8 cellular contexts compared by ENCODE assay signal in genomic region chr5:15105799-15106393, GRCh38.
DNase-seq lines count a peak whose midpoint lies in the region; ATAC-seq, FAIRE-seq and TF ChIP-seq lines count a peak whose summit lies in the region.

No MANE protein-coding gene starts in this region.

- H3K4me3 ChIP-seq in A549, result no peak overlapping the region
- no peak overlapping the region for H3K4me3 ChIP-seq in HCT116 (replicated peaks in 1 of 2; ENCODE audit: low read depth in 1 of 2, low read length in 2 of 2)
- no peak overlapping the region for H3K4me3 ChIP-seq in SJCRH30
- H3K4me3 ChIP-seq in upper lobe of right lung, result no peak overlapping the region

- 26% methylated on average over 2 of the region's 2 CpGs for WGBS in A549 (ENCODE audit: missing lambda C conversion rate)

- TF ChIP-seq CTCF in A549 (IDR thresholded peaks at IDR 0.05) (peak; percentile 65), GM10248 (IDR thresholded peaks at IDR 0.05; ENCODE audit: control extremely low read depth, extremely low read depth, low read depth, missing control alignments) (peak; percentile 79), HCT116 (IDR thresholded peaks at IDR 0.05 in 2 of 3, conservative IDR thresholded peaks at IDR 0.05 in 1 of 3; ENCODE audit: borderline replicate concordance in 1 of 3, insufficient read depth in 1 of 3, low read depth in 2 of 3, low read length in 2 of 3) (peak; percentile 16 to 79 (median 75); a peak in 5 of 6 replicates), upper lobe of right lung (IDR thresholded peaks at IDR 0.05) (peak; percentile 80)

- no peaks in the 10 kb centered on the region for H3K9me2 ChIP-seq in HCT116 (ENCODE audit: insufficient read depth)

- intact Hi-C loops in HCT116 (cut with micrococcal nuclease), result loop anchor here (5.0 kb wide), 2 partner anchors 716 to 1351 kb away; no protein-coding TSS in a partner anchor
- intact Hi-C loops in upper lobe of right lung (cut with DNase I), result no loop called here

- H3K27me3 ChIP-seq in HCT116 (ENCODE audit: insufficient read depth, low read length) (no peaks in the 10 kb centered on the region), SJCRH30 (no peaks in the 10 kb centered on the region), upper lobe of right lung (no peaks in the 10 kb centered on the region)

- no peak overlapping the region for H2AFZ ChIP-seq in HCT116 (ENCODE audit: low read depth, low read length, poor library complexity, severe bottlenecking)

- no peaks in the 10 kb centered on the region for H3K36me3 ChIP-seq in HCT116 (ENCODE audit: control insufficient read depth in 1 of 2, insufficient read depth in 2 of 2, low read length in 2 of 2)
- H3K36me3 ChIP-seq in SJCRH30, result no peaks in the 10 kb centered on the region
- H3K36me3 ChIP-seq in upper lobe of right lung, result no peaks in the 10 kb centered on the region

- TF ChIP-seq POLR2A in A549 (IDR thresholded peaks at IDR 0.05; ENCODE audit: low read length) (no peak), HCT116 (IDR thresholded peaks at IDR 0.05; ENCODE audit: borderline replicate concordance, extremely low read depth, insufficient read depth, insufficient read length) (no peak)

- TF ChIP-seq RAD21 in A549 (conservative IDR thresholded peaks at IDR 0.05 in 1 of 2, IDR thresholded peaks at IDR 0.05 in 1 of 2), result peak; percentile 54 to 59; a peak in 4 of 5 replicates
- TF ChIP-seq RAD21 in HCT116 (IDR thresholded peaks at IDR 0.05; ENCODE audit: low read depth), result peak; percentile 47

- no TSS peak for BruUV-seq in HCT116 (replicated peaks; lab: Mats Ljungman, UMichigan)

- CTCF ChIA-PET in A549 (lab: Yijun Ruan, JAX), result interaction anchor here (0.5 to 3.6 kb wide), 11 partner anchors 9 to 889 kb away, joined by 3 to 19 read pairs (median 3); no protein-coding TSS in a partner anchor
- CTCF ChIA-PET in GM10248 (lab: Yijun Ruan, JAX), result interaction anchor here (0.6 to 2.9 kb wide), 27 partner anchors 9 to 1353 kb away, joined by 3 to 15 read pairs (median 3); no protein-coding TSS in a partner anchor
- CTCF ChIA-PET in HCT116 (lab: Charles Lee), result interaction anchor here (1.0 to 1.5 kb wide), 3 partner anchors 9 to 1350 kb away, joined by 5 to 7 read pairs (median 6); no protein-coding TSS in a partner anchor

- no peak overlapping the region for H3K4me2 ChIP-seq in A549
- no peak overlapping the region for H3K4me2 ChIP-seq in HCT116 (ENCODE audit: low read length)

- no peaks in the 10 kb centered on the region for H4K20me1 ChIP-seq in HCT116 (ENCODE audit: insufficient read depth)

- DNase-seq in A549 (ENCODE audit: low read depth in 1 of 2, low spot score in 1 of 2) (peak; percentile 46 to 64), GM10248 (ENCODE audit: extremely low spot score) (peak; percentile 43), HCT116 (ENCODE audit: low read depth, low spot score) (peak; percentile 22), LHCN-M2 (ENCODE audit: low read depth) (peak; percentile 57), SJCRH30 (peak; percentile 14 to 63), dermis microvascular lymphatic vessel endothelial cell (ENCODE audit: low read depth in 2 of 2) (peak; percentile 27 to 60), lung microvascular endothelial cell (ENCODE audit: low read depth in 2 of 2) (peak; percentile 66 to 67), upper lobe of right lung (no peak)

- H3K27ac ChIP-seq in A549 (no peak overlapping the region), HCT116 (ENCODE audit: low read depth, low read length) (no peak overlapping the region), SJCRH30 (no peak overlapping the region), upper lobe of right lung (no peak overlapping the region)

- H3K9ac ChIP-seq in HCT116 (ENCODE audit: low read length), result no peak overlapping the region

- RAD21 ChIA-PET in HCT116 (lab: Charles Lee; ENCODE audit: low non-redundant PET in 1 of 2, low total read pairs in 2 of 2, uncharacterized antibody in 2 of 2, unreplicated experiment in 2 of 2), result no interaction called here

- H3K4me1 ChIP-seq in A549 (no peaks in the 10 kb centered on the region), HCT116 (ENCODE audit: control insufficient read depth in 1 of 2, insufficient read depth in 2 of 2, low read length in 2 of 2) (no peaks in the 10 kb centered on the region), SJCRH30 (no peaks in the 10 kb centered on the region), upper lobe of right lung (no peaks in the 10 kb centered on the region)

- POLR2A ChIA-PET in A549 (lab: Yijun Ruan, JAX) (no interaction called here), GM10248 (lab: Yijun Ruan, JAX) (no interaction called here), HCT116 (lab: Charles Lee) (no interaction called here)

- ATAC-seq in A549 (peak; percentile 80 to 92; a peak in 5 of 6 replicates), HCT116 (peak; percentile 80), upper lobe of right lung (peak; percentile 87)

- no peaks in the 10 kb centered on the region for H3K79me2 ChIP-seq in HCT116 (ENCODE audit: insufficient read depth, low read length)

- peak; percentile 79 for FAIRE-seq in A549 (lab: Jason Lieb, UNC)

- H3K9me3 ChIP-seq in A549 (no peaks in the 10 kb centered on the region), HCT116 (ENCODE audit: control insufficient read depth in 1 of 2, insufficient read depth in 1 of 2, low read depth in 1 of 2, low read length in 2 of 2) (no peaks in the 10 kb centered on the region; a peak in 1 of 4 replicates), SJCRH30 (replicated peaks) (no peaks in the 10 kb centered on the region), upper lobe of right lung (no peaks in the 10 kb centered on the region)

- TF ChIP-seq EP300 in A549 (IDR thresholded peaks at IDR 0.05), result no peak

TF ChIP-seq in A549, 52 proteins besides CTCF, POLR2A, EP300 and RAD21:
- TF ChIP-seq GATA3 (IDR thresholded peaks at IDR 0.05; ENCODE audit: borderline replicate concordance), result no peak
- TF ChIP-seq SMC3 (IDR thresholded peaks at IDR 0.05), result peak; percentile 46; the same call in 2 of the 3 replicates

TF ChIP-seq in HCT116, 20 proteins besides CTCF, POLR2A, EP300 and RAD21:
- TF ChIP-seq ELF1 (IDR thresholded peaks at IDR 0.05; ENCODE audit: borderline replicate concordance, low read depth) (no peak), YY1 (IDR thresholded peaks at IDR 0.05; ENCODE audit: extremely low read depth, insufficient replicate concordance, low read depth, low read length) (no peak), ZBTB33 (IDR thresholded peaks at IDR 0.05; ENCODE audit: extremely low read depth, insufficient replicate concordance, low read length) (no peak), EZH2phosphoT487 (IDR thresholded peaks at IDR 0.05; ENCODE audit: borderline replicate concordance) (no peak), CBX3 (IDR thresholded peaks at IDR 0.05; ENCODE audit: low read depth) (no peak), JUND (IDR thresholded peaks at IDR 0.05) (no peak), EGR1 (IDR thresholded peaks at IDR 0.05; ENCODE audit: low read depth) (no peak), SRF (IDR thresholded peaks at IDR 0.05; ENCODE audit: low read depth) (no peak), MAX (IDR thresholded peaks at IDR 0.05) (no peak)

Comparison
In these comparisons a context has a peak if more than half of its experiments do, and no peak if none do; other contexts are left out.
1. Of the 6 proteins assayed by ChIP-seq in both A549 and HCT116: peak only in A549: none; only in HCT116: none; in both: CTCF and RAD21; in neither: 4.